In the genomic region with DNA sequence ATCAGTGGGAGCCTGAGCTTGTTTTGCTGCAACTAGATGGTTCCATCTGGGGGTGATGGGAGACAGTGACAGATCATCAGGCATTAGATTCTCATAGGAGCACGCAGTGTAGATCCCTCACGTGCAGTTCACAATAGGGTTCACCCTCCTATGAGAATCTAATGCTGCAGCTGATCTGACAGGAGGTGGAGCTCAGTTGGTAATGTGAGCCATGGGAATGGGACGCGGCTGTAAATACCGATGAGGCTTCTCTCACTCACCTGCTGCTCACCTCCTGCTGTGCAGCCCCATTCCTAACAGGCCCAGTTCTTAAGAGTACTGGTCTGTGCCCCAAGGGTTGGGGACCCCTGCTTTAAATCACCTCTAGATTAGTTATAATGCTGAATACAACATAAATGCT, we compare ENCODE assay signal across 28 cellular contexts.
"Had no signal": no experiment of that assay in that cellular context is flagged by ENCODE, and none has a peak within 500 bp of the region (broad histone marks: within the 10 kb centered on the region; RNA-seq: fewer than 3 reads in every experiment).

No MANE protein-coding gene starts in this region.

- H3K27me3 Mint-ChIP-seq: activated CD4-positive, alpha-beta memory T cell treated with anti-CD3 and anti-CD28 coated beads, Interleukin-2, amount 10 ng/mL, durations not matched to agents 7 days and 5 days; activated CD4-positive, alpha-beta T cell treated with anti-CD3 and anti-CD28 coated beads, Interleukin-2, amount 10 ng/mL, durations not matched to agents 7 days and 5 days; activated naive CD4-positive, alpha-beta T cell treated with anti-CD3 and anti-CD28 coated beads, Interleukin-2, amount 10 ng/mL, durations not matched to agents 7 days and 5 days; activated naive CD8-positive, alpha-beta T cell treated with anti-CD3 and anti-CD28 coated beads, Interleukin-2, amount 10 ng/mL, durations not matched to agents 7 days and 5 days; activated T-cell treated with anti-CD3 and anti-CD28 coated beads, Interleukin-2, amount 50 U/mL, for 24 hours; brain had no signal

- H3K4me3 ChIP-seq: ascending aorta, breast epithelium, cardiac muscle cell, colonic mucosa, esophagus squamous epithelium, gastroesophageal sphincter, heart right ventricle had no signal

- H3K27ac ChIP-seq: ascending aorta, breast epithelium, cardiac muscle cell, colonic mucosa, epithelial cell of prostate, esophagus squamous epithelium, gastroesophageal sphincter, heart right ventricle had no signal

- H3K27ac Mint-ChIP-seq: activated CD4-positive, alpha-beta memory T cell treated with anti-CD3 and anti-CD28 coated beads, Interleukin-2, amount 10 ng/mL, durations not matched to agents 7 days and 5 days; activated CD4-positive, alpha-beta T cell treated with anti-CD3 and anti-CD28 coated beads, Interleukin-2, amount 10 ng/mL, durations not matched to agents 7 days and 5 days; activated naive CD4-positive, alpha-beta T cell treated with anti-CD3 and anti-CD28 coated beads, Interleukin-2, amount 10 ng/mL, durations not matched to agents 7 days and 5 days; activated T-cell treated with anti-CD3 and anti-CD28 coated beads, Interleukin-2, amount 50 U/mL, for 72 hours; brain had no signal

- H3K9me3 ChIP-seq: ascending aorta, breast epithelium, colonic mucosa, esophagus squamous epithelium, gastroesophageal sphincter, heart right ventricle had no signal

- H3K36me3 ChIP-seq: breast epithelium had no signal

- H3K4me1 ChIP-seq: ascending aorta, breast epithelium, colonic mucosa, esophagus squamous epithelium, gastroesophageal sphincter, heart right ventricle had no signal

- H3K27me3 ChIP-seq: ascending aorta, breast epithelium, cardiac muscle cell, colonic mucosa, esophagus squamous epithelium, gastroesophageal sphincter, heart right ventricle had no signal

- H3K4me1 Mint-ChIP-seq: activated CD4-positive, alpha-beta T cell treated with anti-CD3 and anti-CD28 coated beads, Interleukin-2, amount 10 ng/mL, durations not matched to agents 7 days and 5 days; brain had no signal

- DNase-seq: activated CD4-positive, alpha-beta memory T cell treated with anti-CD3 and anti-CD28 coated beads, Interleukin-2, amount 10 ng/mL, durations not matched to agents 7 days and 5 days; activated CD4-positive, alpha-beta T cell treated with anti-CD3 and anti-CD28 coated beads for 1 hour; activated CD4-positive, alpha-beta T cell treated with anti-CD3 and anti-CD28 coated beads for 4 hours; activated CD4-positive, alpha-beta T cell treated with anti-CD3 and anti-CD28 coated beads, Interleukin-2, amount 10 ng/mL, durations not matched to agents 7 days and 5 days; activated CD4-positive, alpha-beta T cell treated with anti-CD3 and anti-CD28 coated beads, Interleukin-2, amount 50 U/mL, for 4 hours; activated CD8-positive, alpha-beta memory T cell treated with anti-CD3 and anti-CD28 coated beads, Interleukin-2, amount 50 U/mL, for 48 hours; activated gamma-delta T cell; activated naive CD4-positive, alpha-beta T cell; activated naive CD4-positive, alpha-beta T cell treated with anti-CD3 and anti-CD28 coated beads, Interleukin-2, amount 10 ng/mL, durations not matched to agents 7 days and 5 days; activated naive CD8-positive, alpha-beta T cell treated with anti-CD3 and anti-CD28 coated beads, Interleukin-2, amount 10 ng/mL, durations not matched to agents 7 days and 5 days; activated T-cell treated with anti-CD3 and anti-CD28 coated beads for 4 hours; activated T-cell treated with anti-CD3 and anti-CD28 coated beads, Interleukin-2, amount 50 U/mL, for 24 hours; activated T-cell treated with anti-CD3 and anti-CD28 coated beads, Interleukin-2, amount 50 U/mL, for 72 hours; central memory CD4-positive, alpha-beta T cell; cerebellar nuclear complex; colonic mucosa; effector CD8-positive, alpha-beta T cell; esophagus squamous epithelium; foreskin melanocyte; heart right ventricle; T-helper 2 cell had no signal

- H3K9me3 Mint-ChIP-seq: activated CD4-positive, alpha-beta memory T cell treated with anti-CD3 and anti-CD28 coated beads, Interleukin-2, amount 10 ng/mL, durations not matched to agents 7 days and 5 days; activated CD4-positive, alpha-beta T cell treated with anti-CD3 and anti-CD28 coated beads, Interleukin-2, amount 10 ng/mL, durations not matched to agents 7 days and 5 days; activated naive CD4-positive, alpha-beta T cell treated with anti-CD3 and anti-CD28 coated beads, Interleukin-2, amount 10 ng/mL, durations not matched to agents 7 days and 5 days; activated naive CD4-positive, alpha-beta T cell treated with anti-CD3 and anti-CD28 coated beads, Interleukin-2, amount 50 U/mL, for 72 hours; activated naive CD8-positive, alpha-beta T cell treated with anti-CD3 and anti-CD28 coated beads, Interleukin-2, amount 10 ng/mL, durations not matched to agents 7 days and 5 days; activated T-cell treated with anti-CD3 and anti-CD28 coated beads, Interleukin-2, amount 50 U/mL, for 24 hours; activated T-cell treated with anti-CD3 and anti-CD28 coated beads, Interleukin-2, amount 50 U/mL, for 72 hours; brain had no signal

- H3K4me3 Mint-ChIP-seq: activated CD4-positive, alpha-beta memory T cell treated with anti-CD3 and anti-CD28 coated beads, Interleukin-2, amount 10 ng/mL, durations not matched to agents 7 days and 5 days; activated CD4-positive, alpha-beta T cell treated with anti-CD3 and anti-CD28 coated beads, Interleukin-2, amount 10 ng/mL, durations not matched to agents 7 days and 5 days; activated naive CD4-positive, alpha-beta T cell treated with anti-CD3 and anti-CD28 coated beads, Interleukin-2, amount 10 ng/mL, durations not matched to agents 7 days and 5 days; activated naive CD8-positive, alpha-beta T cell treated with anti-CD3 and anti-CD28 coated beads, Interleukin-2, amount 10 ng/mL, durations not matched to agents 7 days and 5 days; activated T-cell treated with anti-CD3 and anti-CD28 coated beads, Interleukin-2, amount 50 U/mL, for 24 hours; activated T-cell treated with anti-CD3 and anti-CD28 coated beads, Interleukin-2, amount 50 U/mL, for 72 hours; brain had no signal

- ATAC-seq: activated T-cell treated with anti-CD3 and anti-CD28 coated beads, Interleukin-2, amount 50 U/mL, for 72 hours; gastroesophageal sphincter; heart right ventricle had no signal
